ENCODE assay signal across 8 cellular contexts in genomic region chr12:57583008-57583831, GRCh38. TPM values are rescaled to one million over a fixed set of nuclear protein-coding genes. Genes with fewer than 3 reads are reported as not detected.
DNase-seq lines count a peak whose midpoint lies in the region; TF ChIP-seq lines count a peak whose summit lies in the region.

No MANE protein-coding gene starts in this region.

- H3K36me3 ChIP-seq in GM06990 (ENCODE audit: control insufficient read depth, insufficient read depth, low read length) (no peaks in the 10 kb centered on the region), MG63 (no peaks in the 10 kb centered on the region), tibial nerve (no peaks in the 10 kb centered on the region)

- no peak overlapping the region for H3K9ac ChIP-seq in H9 (ENCODE audit: extremely low read depth, insufficient read length, low read length)

- H3K27me3 ChIP-seq in GM06990 (replicated peaks; ENCODE audit: control insufficient read depth, insufficient read depth, low read length), result no peaks in the 10 kb centered on the region; the same call in 1 of the 2 replicates
- no peaks in the 10 kb centered on the region for H3K27me3 ChIP-seq in H9 (ENCODE audit: insufficient read depth, low read length)
- peaks cover 3% of the 10 kb centered on the region; the same call in 1 of the 2 replicates for H3K27me3 ChIP-seq in MG63
- no peaks in the 10 kb centered on the region for H3K27me3 ChIP-seq in tibial nerve

- no peaks in the 10 kb centered on the region for H3K79me1 ChIP-seq in H9 (ENCODE audit: insufficient read depth, low read depth, low read length, poor library complexity, severe bottlenecking)

- H2BK120ac ChIP-seq in H9 (ENCODE audit: low read depth, low read length, poor library complexity, severe bottlenecking), result no peak overlapping the region

- H2BK15ac ChIP-seq in H9 (ENCODE audit: low read depth, low read length), result no peak overlapping the region

- H2BK20ac ChIP-seq in H9 (ENCODE audit: low read depth, low read length, poor library complexity, severe bottlenecking), result no peak overlapping the region

- no peak overlapping the region for H3K4me2 ChIP-seq in H9 (ENCODE audit: insufficient read depth, insufficient read length, low read length)

- no peaks in the 10 kb centered on the region for H3K23me2 ChIP-seq in H9 (ENCODE audit: insufficient read length, low read depth, low read length, poor library complexity, severe bottlenecking)

- no peaks in the 10 kb centered on the region for H3K9me3 Mint-ChIP-seq in H9
- no peaks in the 10 kb centered on the region for H3K9me3 Mint-ChIP-seq in activated T-helper 1 cell treated with anti-CD3 and anti-CD28 coated beads, Interleukin-12 subunit alpha, Interleukin-12 subunit beta, Interleukin-2, Interleukin-4 antibody, amounts not matched to agents 30 ng/mL and 10 ng/mL and 1 ng/mL, durations not matched to agents 14 hours and 24 hours and 36 hours

- no peak overlapping the region for H3T11ph ChIP-seq in H9 (ENCODE audit: low read length)

- peaks cover 0 to 2% of the 10 kb centered on the region in 2 experiments; a peak in 1 of 4 replicates for H3K4me1 Mint-ChIP-seq in H9
- peaks cover 7% of the 10 kb centered on the region for H3K4me1 Mint-ChIP-seq in activated T-helper 1 cell treated with anti-CD3 and anti-CD28 coated beads, Interleukin-12 subunit alpha, Interleukin-12 subunit beta, Interleukin-2, Interleukin-4 antibody, amounts not matched to agents 30 ng/mL and 10 ng/mL and 1 ng/mL, durations not matched to agents 14 hours and 24 hours and 36 hours (ENCODE audit: low read depth)

- H3K4me3 Mint-ChIP-seq in H9, result peak overlapping the region in 1 of 2 experiments; percentile 53; a peak in 2 of 5 replicates
- H3K4me3 Mint-ChIP-seq in activated T-helper 1 cell treated with anti-CD3 and anti-CD28 coated beads, Interleukin-12 subunit alpha, Interleukin-12 subunit beta, Interleukin-2, Interleukin-4 antibody, amounts not matched to agents 30 ng/mL and 10 ng/mL and 1 ng/mL, durations not matched to agents 14 hours and 24 hours and 36 hours, result no peak overlapping the region

- H3K4me1 ChIP-seq in H9 (ENCODE audit: insufficient read depth, low read length) (no peaks in the 10 kb centered on the region), tibial nerve (no peaks in the 10 kb centered on the region)

- H3K9me3 ChIP-seq in H9 (ENCODE audit: control insufficient read depth, low read depth, low read length), result no peaks in the 10 kb centered on the region
- no peaks in the 10 kb centered on the region for H3K9me3 ChIP-seq in MG63
- H3K9me3 ChIP-seq in tibial nerve, result no peaks in the 10 kb centered on the region

- no peak overlapping the region for H3K14ac ChIP-seq in H9 (ENCODE audit: insufficient read depth, low read length)

- WGBS in H9 (ENCODE audit: extremely low coverage, insufficient read length, low lambda C conversion rate), result no CpG with 5 or more reads among the region's 13 CpGs
- 44 to 48% methylated on average over 13 of the region's 13 CpGs for WGBS in tibial nerve, 2 donors

- H3K23ac ChIP-seq in H9 (ENCODE audit: insufficient read length, low read depth, low read length), result no peak overlapping the region

- H4K8ac ChIP-seq in H9 (replicated peaks; ENCODE audit: insufficient read length, low read depth, low read length), result no peak overlapping the region

- no peak for TF ChIP-seq POLR2A in tibial nerve (IDR thresholded peaks at IDR 0.05)

- no peak overlapping the region for H3K18ac ChIP-seq in H9 (ENCODE audit: insufficient read length, low read depth, low read length)

- no peak overlapping the region for H2AFZ ChIP-seq in H9 (ENCODE audit: low read length)

- H3K27me3 Mint-ChIP-seq in H9 (ENCODE audit: low read depth), result no peaks in the 10 kb centered on the region
- H3K27me3 Mint-ChIP-seq in activated T-helper 1 cell treated with anti-CD3 and anti-CD28 coated beads, Interleukin-12 subunit alpha, Interleukin-12 subunit beta, Interleukin-2, Interleukin-4 antibody, amounts not matched to agents 30 ng/mL and 10 ng/mL and 1 ng/mL, durations not matched to agents 14 hours and 24 hours and 36 hours (ENCODE audit: insufficient read depth), result peaks cover 3% of the 10 kb centered on the region

- peak in 1 of 2 donors; percentile 16 for TF ChIP-seq EP300 in tibial nerve (IDR thresholded peaks at IDR 0.05)

- H2AK5ac ChIP-seq in H9 (ENCODE audit: insufficient read length, low read length), result no peak overlapping the region

- no peak overlapping the region for H3K4me3 ChIP-seq in GM06990 (replicated peaks; ENCODE audit: low read depth, low read length)
- no peak overlapping the region for H3K4me3 ChIP-seq in MG63
- no peak overlapping the region for H3K4me3 ChIP-seq in fibroblast of villous mesenchyme (ENCODE audit: low read depth, low read length)
- H3K4me3 ChIP-seq in tibial nerve, result no peak overlapping the region

- H3K27ac ChIP-seq in H9 (ENCODE audit: insufficient read length, low read depth, low read length) (no peak overlapping the region), tibial nerve (no peak overlapping the region)

- H2BK5ac ChIP-seq in H9 (ENCODE audit: insufficient read length, low read length), result no peak overlapping the region

- no peak overlapping the region for H2BK12ac ChIP-seq in H9 (ENCODE audit: insufficient read length, low read depth, low read length)

- no peak overlapping the region for H3K4ac ChIP-seq in H9 (ENCODE audit: low read depth, low read length)

- no peaks in the 10 kb centered on the region for H3K79me2 ChIP-seq in H9 (ENCODE audit: insufficient read depth, low read length)

- H4K5ac ChIP-seq in H9 (ENCODE audit: insufficient read length, low read depth, low read length), result no peak overlapping the region

- no peak overlapping the region for H3K56ac ChIP-seq in H9 (ENCODE audit: insufficient read length, low read depth, low read length)

- no peak overlapping the region for H4K91ac ChIP-seq in H9 (ENCODE audit: insufficient read length, low read depth, low read length)

- H3K36me3 Mint-ChIP-seq in H9 (ENCODE audit: insufficient read depth in 1 of 3, low read depth in 3 of 3), result peaks cover 20 to 52% (median 39%) of the 10 kb centered on the region in 3 experiments
- peaks cover 1% of the 10 kb centered on the region for H3K36me3 Mint-ChIP-seq in activated T-helper 1 cell treated with anti-CD3 and anti-CD28 coated beads, Interleukin-12 subunit alpha, Interleukin-12 subunit beta, Interleukin-2, Interleukin-4 antibody, amounts not matched to agents 30 ng/mL and 10 ng/mL and 1 ng/mL, durations not matched to agents 14 hours and 24 hours and 36 hours (ENCODE audit: low read depth)

- intact Hi-C loops in activated T-helper 1 cell treated with anti-CD3 and anti-CD28 coated beads, Interleukin-12 subunit alpha, Interleukin-12 subunit beta, Interleukin-2, Interleukin-4 antibody, amounts not matched to agents 30 ng/mL and 10 ng/mL and 1 ng/mL, durations not matched to agents 14 hours and 24 hours and 36 hours (cut with micrococcal nuclease), result loop anchor here (1.0 kb wide), 6 partner anchors 8 to 322 kb away; partner anchors contain the start of genes B4GALNT1 and PIP4K2C

- H3K27ac Mint-ChIP-seq in H9, result no peak overlapping the region; a peak in 1 of 7 replicates
- H3K27ac Mint-ChIP-seq in activated T-helper 1 cell treated with anti-CD3 and anti-CD28 coated beads, Interleukin-12 subunit alpha, Interleukin-12 subunit beta, Interleukin-2, Interleukin-4 antibody, amounts not matched to agents 30 ng/mL and 10 ng/mL and 1 ng/mL, durations not matched to agents 14 hours and 24 hours and 36 hours, result no peak overlapping the region

- peak; percentile 93 for TF ChIP-seq CTCF in GM06990 (IDR thresholded peaks at IDR 0.05; ENCODE audit: insufficient read depth, low read length, poor library complexity, severe bottlenecking)
- peak; percentile 96 for TF ChIP-seq CTCF in H9 (conservative IDR thresholded peaks at IDR 0.05)
- peak; percentile 97 for TF ChIP-seq CTCF in fibroblast of villous mesenchyme (IDR thresholded peaks at IDR 0.05; ENCODE audit: insufficient read depth, low read depth, low read length)
- peak; percentile 89 to 96 (median 92) for TF ChIP-seq CTCF in tibial nerve (IDR thresholded peaks at IDR 0.05)

- DNase-seq in GM06990 (ENCODE audit: extremely low read depth, insufficient read length), result peak; percentile 24
- DNase-seq in H9, result peak; percentile 85
- DNase-seq in MG63, result peak; percentile 50
- peak; percentile 84 for DNase-seq in RPMI8226
- peak; percentile 61 for DNase-seq in activated T-helper 1 cell treated with anti-CD3 and anti-CD28 coated beads, Interleukin-12 subunit alpha, Interleukin-12 subunit beta, Interleukin-2, Interleukin-4 antibody, amounts not matched to agents 30 ng/mL and 10 ng/mL and 1 ng/mL, durations not matched to agents 14 hours and 24 hours and 36 hours (ENCODE audit: low spot score)
- peak; percentile 85 for DNase-seq in fibroblast of villous mesenchyme (ENCODE audit: low read depth)
- peak in 49 of 56 donors; percentile 3 to 83 (median 34) for DNase-seq in nucleus accumbens (lab: John Stamatoyannopoulos, UW)
- DNase-seq in tibial nerve (ENCODE audit: low spot score in 2 of 2), result peak; percentile 30 to 90

- H4K20me1 ChIP-seq in H9 (ENCODE audit: control insufficient read depth, insufficient read depth, insufficient read length), result no peaks in the 10 kb centered on the region

RNA-seq across cellular contexts. Expression of gene PIP4K2C, which starts 7.8 kb away (rescaled TPM):
- total RNA-seq in H9 (2021), result 37.1 and 40.7 TPM in 2 replicates
- total RNA-seq in MG63 (2014; rRNA removed; shearing (Covaris generic); ENCODE audit: low replicate concordance), result 16.3 and 98.3 TPM in 2 replicates
- 22.8 and 25.7 TPM in 2 replicates for total RNA-seq in activated T-helper 1 cell treated with anti-CD3 and anti-CD28 coated beads, Interleukin-12 subunit alpha, Interleukin-12 subunit beta, Interleukin-2, Interleukin-4 antibody, amounts not matched to agents 30 ng/mL and 10 ng/mL and 1 ng/mL, durations not matched to agents 14 hours and 24 hours and 36 hours
- total RNA-seq in fibroblast of villous mesenchyme, result 21.3 and 33.2 TPM in 2 replicates
- total RNA-seq in tibial nerve, result 10 to 100 TPM; 29.5 to 67.7 (median 35.9) TPM

RNA-seq across cellular contexts. Expression of gene DTX3, which starts 21.4 kb away (rescaled TPM):
- total RNA-seq in H9 (2021) (65.2 and 67.5 TPM in 2 replicates), fibroblast of villous mesenchyme (19.0 and 22.9 TPM in 2 replicates), tibial nerve (10 to 100 TPM; 19.0 to 33.1 (median 28.1) TPM)
- total RNA-seq in MG63 (2014; rRNA removed; shearing (Covaris generic); ENCODE audit: low replicate concordance), result 0.20 and 0.52 TPM in 2 replicates
- 16.8 and 18.5 TPM in 2 replicates for total RNA-seq in activated T-helper 1 cell treated with anti-CD3 and anti-CD28 coated beads, Interleukin-12 subunit alpha, Interleukin-12 subunit beta, Interleukin-2, Interleukin-4 antibody, amounts not matched to agents 30 ng/mL and 10 ng/mL and 1 ng/mL, durations not matched to agents 14 hours and 24 hours and 36 hours

RNA-seq across cellular contexts. Expression of gene ARHGEF25, which starts 28.0 kb away (rescaled TPM):
- total RNA-seq in H9 (2021), result 22.6 and 24.4 TPM in 2 replicates
- total RNA-seq in MG63 (2014; rRNA removed; shearing (Covaris generic); ENCODE audit: low replicate concordance), result 17.0 and 17.4 TPM in 2 replicates
- total RNA-seq in activated T-helper 1 cell treated with anti-CD3 and anti-CD28 coated beads, Interleukin-12 subunit alpha, Interleukin-12 subunit beta, Interleukin-2, Interleukin-4 antibody, amounts not matched to agents 30 ng/mL and 10 ng/mL and 1 ng/mL, durations not matched to agents 14 hours and 24 hours and 36 hours, result 0.60 and 1.5 TPM in 2 replicates
- total RNA-seq in fibroblast of villous mesenchyme, result 28.0 and 48.4 TPM in 2 replicates
- 10 to 100 TPM; 31.2 to 91.2 (median 48.8) TPM for total RNA-seq in tibial nerve

RNA-seq across cellular contexts. Expression of gene KIF5A, which starts 33.4 kb away (rescaled TPM):
- 17.7 and 18.5 TPM in 2 replicates for total RNA-seq in H9 (2021)
- total RNA-seq in MG63 (2014; rRNA removed; shearing (Covaris generic); ENCODE audit: low replicate concordance), result not detected in 2 replicates
- 2.4 TPM in 2 replicates for total RNA-seq in activated T-helper 1 cell treated with anti-CD3 and anti-CD28 coated beads, Interleukin-12 subunit alpha, Interleukin-12 subunit beta, Interleukin-2, Interleukin-4 antibody, amounts not matched to agents 30 ng/mL and 10 ng/mL and 1 ng/mL, durations not matched to agents 14 hours and 24 hours and 36 hours
- 0.86 and 1.3 TPM in 2 replicates for total RNA-seq in fibroblast of villous mesenchyme
- total RNA-seq in tibial nerve, result 1 to 10 TPM; 1.9 to 4.8 (median 2.9) TPM

RNA-seq across cellular contexts. Expression of gene DCTN2, which starts 36.2 kb away (rescaled TPM):
- total RNA-seq in H9 (2021) (96.6 and 97.7 TPM in 2 replicates), fibroblast of villous mesenchyme (111 and 120 TPM in 2 replicates), tibial nerve (100 to 1,000 TPM in 3 of 4 donors, 10 to 100 TPM in 1; 92.9 to 138 (median 130) TPM)
- 158 and 249 TPM in 2 replicates for total RNA-seq in MG63 (2014; rRNA removed; shearing (Covaris generic); ENCODE audit: low replicate concordance)
- total RNA-seq in activated T-helper 1 cell treated with anti-CD3 and anti-CD28 coated beads, Interleukin-12 subunit alpha, Interleukin-12 subunit beta, Interleukin-2, Interleukin-4 antibody, amounts not matched to agents 30 ng/mL and 10 ng/mL and 1 ng/mL, durations not matched to agents 14 hours and 24 hours and 36 hours, result 78.6 and 83.5 TPM in 2 replicates

Comparison
In these comparisons a context has a peak if more than half of its experiments do, and no peak if none do; other contexts are left out.
1. DNase-seq: peak in every context shown above with its lines; median percentile 85 in H9; 85 in fibroblast of villous mesenchyme; 84 in RPMI8226; 61 in activated T-helper 1 cell treated with anti-CD3 and anti-CD28 coated beads, Interleukin-12 subunit alpha, Interleukin-12 subunit beta, Interleukin-2, Interleukin-4 antibody, amounts not matched to agents 30 ng/mL and 10 ng/mL and 1 ng/mL, durations not matched to agents 14 hours and 24 hours and 36 hours; 60 in tibial nerve; 50 in MG63; 34 in nucleus accumbens; 24 in GM06990.
2. RNA of gene DTX3, which starts 21.4 kb away (total RNA-seq): 65.2 to 67.5 TPM in H9, 19.0 to 33.1 TPM in tibial nerve, 19.0 to 22.9 TPM in fibroblast of villous mesenchyme and 16.8 to 18.5 TPM in activated T-helper 1 cell treated with anti-CD3 and anti-CD28 coated beads, Interleukin-12 subunit alpha, Interleukin-12 subunit beta, Interleukin-2, Interleukin-4 antibody, amounts not matched to agents 30 ng/mL and 10 ng/mL and 1 ng/mL, durations not matched to agents 14 hours and 24 hours and 36 hours; 0.20 to 0.52 TPM in MG63; every median in the first group is over 10 times any median in the second.
3. Peak in every context shown above with its lines, with median percentiles within 50 percentile points of each other: CTCF ChIP-seq.